21 cellular contexts compared by ENCODE assay signal in the genomic region with DNA sequence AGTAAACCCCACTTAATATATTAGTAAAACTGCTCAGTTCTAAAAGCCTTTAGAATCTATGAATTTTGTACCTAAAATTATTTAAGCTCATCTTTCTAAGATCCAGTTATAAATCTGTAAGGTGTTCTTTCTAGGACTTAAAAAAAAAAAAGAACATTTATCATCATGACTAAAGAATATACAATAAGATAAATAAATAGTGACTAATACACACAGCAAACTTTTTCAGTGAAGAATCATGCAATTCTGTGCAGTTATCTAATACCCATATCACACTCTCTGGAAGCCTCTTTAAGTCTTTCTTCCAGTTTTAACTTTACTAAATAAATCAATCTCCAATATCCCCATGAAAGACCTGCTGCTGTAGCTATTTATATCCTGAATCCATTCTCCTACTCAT. TPM values are rescaled to one million over a fixed set of nuclear protein-coding genes. Genes with fewer than 3 reads are reported as not detected.
DNase-seq lines count a peak whose midpoint lies in the region; ATAC-seq, FAIRE-seq and TF ChIP-seq lines count a peak whose summit lies in the region.
"Had no signal": no experiment of that assay in that cellular context is flagged by ENCODE, and none has a peak within 500 bp of the region (broad histone marks: within the 10 kb centered on the region; RNA-seq: fewer than 3 reads in every experiment).

No MANE protein-coding gene starts in this region.

- TF ChIP-seq CTCF in A549 (IDR thresholded peaks at IDR 0.05): no peak
- TF ChIP-seq CTCF in PC-3 (conservative IDR thresholded peaks at IDR 0.05; ENCODE audit: low read depth, low read length): no peak
- TF ChIP-seq CTCF in fibroblast of lung (conservative IDR thresholded peaks at IDR 0.05 in 1 of 2, IDR thresholded peaks at IDR 0.05 in 1 of 2; ENCODE audit: low read depth in 1 of 2, low read length in 2 of 2): no peak

- no peak for FAIRE-seq in A549 (lab: Jason Lieb, UNC)
- FAIRE-seq: GM12891 had no signal

- H3K36me3 ChIP-seq in PC-3 (ENCODE audit: low read depth, low read length): peaks cover 33% of the 10 kb centered on the region
- H3K36me3 ChIP-seq in fibroblast of lung (ENCODE audit: control insufficient read depth, insufficient read depth, low read length): no peaks in the 10 kb centered on the region

- DNase-seq in A549 (ENCODE audit: low read depth in 1 of 2, low spot score in 1 of 2) (no peak), PC-3 (peak; percentile 52), fibroblast of lung (ENCODE audit: low read depth in 2 of 2) (peak; percentile 18 to 37), T-helper 2 cell (no peak)
- no peak for DNase-seq in stimulated activated effector memory CD8-positive, alpha-beta T cell treated with anti-CD3 and anti-CD28 coated beads, Interleukin-12 subunit alpha, Interleukin-12 subunit beta, amount 100 ng/mL, for 72 hours (ENCODE audit: low spot score in 2 of 2)
- no peak for DNase-seq in stimulated activated CD4-positive, alpha-beta T cell treated with anti-CD3 and anti-CD28 coated beads, Interleukin-1b, Interleukin-23, amount 100 ng/mL, for 48 hours
- DNase-seq in activated CD4-positive, alpha-beta T cell treated with anti-CD3 and anti-CD28 coated beads, Interleukin-2, amount 10 ng/mL, durations not matched to agents 7 days and 5 days: no peak
- DNase-seq: AML-193; CD8-positive, alpha-beta T cell; DND-41; MM.1S; NCI-H1048; NCI-H1417 treated with DMSO at 0.1 percent for 48 hours; NCI-H1930; NCI-H2227 treated with DMSO at 0.1 percent for 48 hours; NCI-H510A treated with DMSO at 0.1 percent for 48 hours; NCI-H748 treated with DMSO at 0.1 percent for 48 hours; Peyer's patch had no signal

- H3K27ac ChIP-seq in A549: no peak overlapping the region
- peak overlapping the region; percentile 77 for H3K27ac ChIP-seq in PC-3 (ENCODE audit: low read length)
- no peak overlapping the region for H3K27ac ChIP-seq in fibroblast of lung (ENCODE audit: insufficient read depth, low read length)
- H3K27ac ChIP-seq: 22Rv1, Peyer's patch had no signal

- no peaks in the 10 kb centered on the region for H3K4me1 Mint-ChIP-seq in stimulated activated effector memory CD8-positive, alpha-beta T cell treated with anti-CD3 and anti-CD28 coated beads, Interleukin-12 subunit alpha, Interleukin-12 subunit beta, amount 100 ng/mL, for 72 hours
- no peaks in the 10 kb centered on the region for H3K4me1 Mint-ChIP-seq in activated CD4-positive, alpha-beta T cell treated with anti-CD3 and anti-CD28 coated beads, Interleukin-2, amount 10 ng/mL, durations not matched to agents 7 days and 5 days

- peaks cover 21% of the 10 kb centered on the region for H3F3A ChIP-seq in PC-3 (ENCODE audit: low read length, unreplicated experiment)

- no peak for TF ChIP-seq POLR2A in A549 (IDR thresholded peaks at IDR 0.05; ENCODE audit: low read length)

- no peak overlapping the region for H2AFZ ChIP-seq in PC-3 (ENCODE audit: low read length)
- H2AFZ ChIP-seq in fibroblast of lung (ENCODE audit: low read length): no peak overlapping the region

- H3K9me3 ChIP-seq in A549: no peaks in the 10 kb centered on the region
- H3K9me3 ChIP-seq in PC-3 (ENCODE audit: low read length): no peaks in the 10 kb centered on the region
- no peaks in the 10 kb centered on the region for H3K9me3 ChIP-seq in fibroblast of lung (ENCODE audit: control insufficient read depth, insufficient read depth, low read depth, low read length)
- H3K9me3 ChIP-seq: Peyer's patch had no signal

- no peaks in the 10 kb centered on the region for H3K9me3 Mint-ChIP-seq in stimulated activated effector memory CD8-positive, alpha-beta T cell treated with anti-CD3 and anti-CD28 coated beads, Interleukin-12 subunit alpha, Interleukin-12 subunit beta, amount 100 ng/mL, for 72 hours
- H3K9me3 Mint-ChIP-seq in activated CD4-positive, alpha-beta T cell treated with anti-CD3 and anti-CD28 coated beads, Interleukin-2, amount 10 ng/mL, durations not matched to agents 7 days and 5 days: no peaks in the 10 kb centered on the region
- H3K9me3 Mint-ChIP-seq: CD8-positive, alpha-beta T cell had no signal

- ATAC-seq in A549: no peak
- ATAC-seq in PC-3: peak; percentile 65
- no peak for ATAC-seq in stimulated activated effector memory CD8-positive, alpha-beta T cell treated with anti-CD3 and anti-CD28 coated beads, Interleukin-12 subunit alpha, Interleukin-12 subunit beta, amount 100 ng/mL, for 72 hours
- no peak for ATAC-seq in GM21529 (IDR thresholded peaks at IDR 0.05; ENCODE audit: unreplicated experiment)
- ATAC-seq: CD8-positive, alpha-beta T cell had no signal

- H3K4me3 ChIP-seq in A549: no peak overlapping the region
- H3K4me3 ChIP-seq in PC-3 (ENCODE audit: low read length): peak overlapping the region; percentile 26; the same call in 1 of the 2 replicates
- H3K4me3 ChIP-seq in fibroblast of lung (replicated peaks in 1 of 4; ENCODE audit: control extremely low read depth in 1 of 4, insufficient read depth in 1 of 4, low read depth in 3 of 4, low read length in 4 of 4): no peak overlapping the region
- H3K4me3 ChIP-seq: Peyer's patch had no signal

- TF ChIP-seq RAD21 in A549 (conservative IDR thresholded peaks at IDR 0.05 in 1 of 2, IDR thresholded peaks at IDR 0.05 in 1 of 2): no peak

- H3K36me3 Mint-ChIP-seq in stimulated activated effector memory CD8-positive, alpha-beta T cell treated with anti-CD3 and anti-CD28 coated beads, Interleukin-12 subunit alpha, Interleukin-12 subunit beta, amount 100 ng/mL, for 72 hours: peaks cover 52% of the 10 kb centered on the region
- H3K36me3 Mint-ChIP-seq in activated CD4-positive, alpha-beta T cell treated with anti-CD3 and anti-CD28 coated beads, Interleukin-2, amount 10 ng/mL, durations not matched to agents 7 days and 5 days (ENCODE audit: low read depth): peaks cover 4% of the 10 kb centered on the region

- H3K9ac ChIP-seq in PC-3 (ENCODE audit: low read length) (peak overlapping the region; percentile 18; the same call in 1 of the 2 replicates), fibroblast of lung (ENCODE audit: insufficient read depth, low read length) (no peak overlapping the region)

- no peak for TF ChIP-seq EP300 in A549 (IDR thresholded peaks at IDR 0.05)

- no TSS peak for BruUV-seq in PC-3 (replicated peaks; lab: Mats Ljungman, UMichigan)

- no peaks in the 10 kb centered on the region for H3K27me3 ChIP-seq in PC-3 (ENCODE audit: low read length)
- H3K27me3 ChIP-seq in fibroblast of lung (ENCODE audit: control insufficient read depth, insufficient read depth, low read length): no peaks in the 10 kb centered on the region
- H3K27me3 ChIP-seq: Peyer's patch had no signal

- H4K20me1 ChIP-seq in PC-3 (ENCODE audit: low read length) (0 out of 2 replicates have a peak, but pooled peaks cover 8% of the 10 kb centered on the region), fibroblast of lung (ENCODE audit: control insufficient read depth, extremely low read depth, insufficient read depth, low read length) (no peaks in the 10 kb centered on the region)

- H3K9me2 ChIP-seq in PC-3 (replicated peaks; ENCODE audit: low read length): no peaks in the 10 kb centered on the region

- H3K79me2 ChIP-seq in PC-3 (ENCODE audit: low read length) (no peaks in the 10 kb centered on the region), fibroblast of lung (ENCODE audit: control insufficient read depth, insufficient read depth, low read length) (no peaks in the 10 kb centered on the region)

- peak overlapping the region; percentile 16; the same call in 1 of the 3 replicates for H3K4me2 ChIP-seq in A549
- peak overlapping the region; percentile 59 for H3K4me2 ChIP-seq in PC-3 (ENCODE audit: low read length)
- no peak overlapping the region for H3K4me2 ChIP-seq in fibroblast of lung (ENCODE audit: extremely low read depth, insufficient read depth, low read length)

- CTCF ChIA-PET in A549 (lab: Yijun Ruan, JAX): interaction anchor here (1.9 kb wide), 1 partner anchor 14 kb away, joined by 16 read pairs; no protein-coding TSS in a partner anchor
- CTCF ChIA-PET in PC-3 (lab: Charles Lee): interaction anchor here (0.5 to 2.7 kb wide), 9 partner anchors 14 to 544 kb away, joined by 3 to 24 read pairs (median 8); a partner anchor contains a TSS
- CTCF ChIA-PET in activated CD4-positive, alpha-beta T cell treated with anti-CD3 and anti-CD28 coated beads, Interleukin-2, amount 10 ng/mL, durations not matched to agents 7 days and 5 days (lab: Charles Lee): interaction anchor here (1.1 kb wide), 1 partner anchor 20 kb away, joined by 3 read pairs; no protein-coding TSS in a partner anchor

- H3K27ac Mint-ChIP-seq in stimulated activated effector memory CD8-positive, alpha-beta T cell treated with anti-CD3 and anti-CD28 coated beads, Interleukin-12 subunit alpha, Interleukin-12 subunit beta, amount 100 ng/mL, for 72 hours: peak overlapping the region; percentile 59
- no peak overlapping the region for H3K27ac Mint-ChIP-seq in activated CD4-positive, alpha-beta T cell treated with anti-CD3 and anti-CD28 coated beads, Interleukin-2, amount 10 ng/mL, durations not matched to agents 7 days and 5 days
- H3K27ac Mint-ChIP-seq: CD8-positive, alpha-beta T cell had no signal

- POLR2A ChIA-PET in A549 (lab: Yijun Ruan, JAX) (no interaction called here), PC-3 (lab: Charles Lee; ENCODE audit: unreplicated experiment) (interaction anchor here (0.6 kb wide), 2 partner anchors 62 to 742 kb away, joined by 3 read pairs; no protein-coding TSS in a partner anchor)
- POLR2A ChIA-PET in activated CD4-positive, alpha-beta T cell treated with anti-CD3 and anti-CD28 coated beads, Interleukin-2, amount 10 ng/mL, durations not matched to agents 7 days and 5 days (lab: Charles Lee): no interaction called here

- intact Hi-C loops in PC-3 (cut with micrococcal nuclease): no loop called here

- H3K4me3 Mint-ChIP-seq in stimulated activated effector memory CD8-positive, alpha-beta T cell treated with anti-CD3 and anti-CD28 coated beads, Interleukin-12 subunit alpha, Interleukin-12 subunit beta, amount 100 ng/mL, for 72 hours: no peak overlapping the region
- H3K4me3 Mint-ChIP-seq in activated CD4-positive, alpha-beta T cell treated with anti-CD3 and anti-CD28 coated beads, Interleukin-2, amount 10 ng/mL, durations not matched to agents 7 days and 5 days: no peak overlapping the region
- H3K4me3 Mint-ChIP-seq: CD8-positive, alpha-beta T cell had no signal

- peaks cover 7% of the 10 kb centered on the region; the same call in 2 of the 3 replicates for H3K4me1 ChIP-seq in A549
- peaks cover 30% of the 10 kb centered on the region for H3K4me1 ChIP-seq in PC-3 (ENCODE audit: insufficient read depth, low read length)
- no peaks in the 10 kb centered on the region for H3K4me1 ChIP-seq in fibroblast of lung (ENCODE audit: control insufficient read depth, extremely low read depth, insufficient read depth, low read length)
- H3K4me1 ChIP-seq: Peyer's patch had no signal

- no peaks in the 10 kb centered on the region for H3K27me3 Mint-ChIP-seq in activated CD4-positive, alpha-beta T cell treated with anti-CD3 and anti-CD28 coated beads, Interleukin-2, amount 10 ng/mL, durations not matched to agents 7 days and 5 days

RNA-seq across cellular contexts. Expression of a gene that starts 59.8 kb away (rescaled TPM):
- 30.4 and 47.3 TPM in 2 replicates for polyA plus RNA-seq in A549 (2011; rRNA removed)
- polyA plus RNA-seq in A549 (2012; cell fraction: cytosol; rRNA removed): 7.3 and 7.4 TPM in 2 replicates
- polyA plus RNA-seq in A549 (2012; cell fraction: nucleus; rRNA removed): 6.7 and 10.9 TPM in 2 replicates
- polyA plus RNA-seq in A549 (2017; fragmentation: RNase III; extraction: RNeasy Plus Mini Kit Qiagen cat#74134 plus additional on column Dnase treatment): 17.2 to 21.3 TPM (median 19.9 TPM) in 3 replicates
- 10.3 and 13.0 TPM in 2 replicates for polyA minus RNA-seq in A549 (2011; rRNA and poly(A)+ RNA removed)
- 36.7 and 38.1 TPM in 2 replicates for total RNA-seq in PC-3 (2014; rRNA removed)
- 55.8 and 59.1 TPM in 2 replicates for total RNA-seq in fibroblast of lung
- polyA plus RNA-seq in fibroblast of lung: 30.6 and 37.0 TPM in 2 replicates
- 17.1 and 23.1 TPM in 2 replicates for polyA plus RNA-seq in fibroblast of lung (2012)
- polyA minus RNA-seq in fibroblast of lung (ENCODE audit: low replicate concordance): 1.3 and 4.2 TPM in 2 replicates
- 10 to 100 TPM; 67.7 to 73.2 TPM for total RNA-seq in activated CD4-positive, alpha-beta T cell treated with anti-CD3 and anti-CD28 coated beads, Interleukin-2, amount 10 ng/mL, durations not matched to agents 7 days and 5 days

Comparison
In these comparisons a context has a peak if more than half of its experiments do, and no peak if none do; other contexts are left out.
1. DNase-seq: peak in PC-3 (single experiment) and fibroblast of lung (2 of 2); none in A549 (0 of 2), stimulated activated effector memory CD8-positive, alpha-beta T cell treated with anti-CD3 and anti-CD28 coated beads, Interleukin-12 subunit alpha, Interleukin-12 subunit beta, amount 100 ng/mL, for 72 hours (0 of 2), T-helper 2 cell (0 of 5), stimulated activated CD4-positive, alpha-beta T cell treated with anti-CD3 and anti-CD28 coated beads, Interleukin-1b, Interleukin-23, amount 100 ng/mL, for 48 hours (single experiment) and activated CD4-positive, alpha-beta T cell treated with anti-CD3 and anti-CD28 coated beads, Interleukin-2, amount 10 ng/mL, durations not matched to agents 7 days and 5 days (single experiment).